8 cellular contexts compared by ENCODE assay signal in genomic region chr2:96866986-96867755, GRCh38. TPM values are rescaled to one million over a fixed set of nuclear protein-coding genes. Genes with fewer than 3 reads are reported as not detected.
DNase-seq lines count a peak whose midpoint lies in the region; ATAC-seq and TF ChIP-seq lines count a peak whose summit lies in the region.

No MANE protein-coding gene starts in this region.

- H3K4me3 ChIP-seq in heart left ventricle = peak overlapping the region in 11 of 12 donors; percentile 79 to 100 (median 99)
- no peak overlapping the region for H3K4me3 ChIP-seq in body of pancreas
- peak overlapping the region; percentile 91 for H3K4me3 ChIP-seq in mesendoderm (ENCODE audit: low read length)
- peak overlapping the region; percentile 61 to 100 for H3K4me3 ChIP-seq in uterus

- peaks cover 0 to 56% (median 49%) of the 10 kb centered on the region in 9 donors for H3K36me3 ChIP-seq in heart left ventricle
- peaks cover 0 to 12% of the 10 kb centered on the region in 2 donors for H3K36me3 ChIP-seq in body of pancreas (replicated peaks in 1 of 2; ENCODE audit: insufficient read depth in 1 of 2, low read depth in 2 of 2)
- peaks cover 27% of the 10 kb centered on the region for H3K36me3 ChIP-seq in mesendoderm (ENCODE audit: control insufficient read depth, insufficient read depth, low read length)
- H3K36me3 ChIP-seq in uterus = no peaks in the 10 kb centered on the region

- TF ChIP-seq POLR2A in heart left ventricle (IDR thresholded peaks at IDR 0.05) (no peak), body of pancreas (IDR thresholded peaks at IDR 0.05) (no peak), uterus (IDR thresholded peaks at IDR 0.05) (no peak)

- H3K9me3 ChIP-seq in heart left ventricle (no peaks in the 10 kb centered on the region), body of pancreas (no peaks in the 10 kb centered on the region), uterus (no peaks in the 10 kb centered on the region)

- 34 to 47% (median 37%) methylated on average over 13 to 22 of the region's 22 CpGs for WGBS in heart left ventricle, 4 donors
- 70 to 76% methylated on average over 16 to 22 of the region's 22 CpGs for WGBS in body of pancreas, 2 donors
- WGBS in mesendoderm (ENCODE audit: extremely low coverage, insufficient coverage, low lambda C conversion rate) = no CpG with 5 or more reads among the region's 22 CpGs

- peak overlapping the region; percentile 99 for H3K9ac ChIP-seq in mesendoderm (ENCODE audit: low read length)

- H3K4ac ChIP-seq in mesendoderm (ENCODE audit: low read depth, low read length) = no peak overlapping the region

- intact Hi-C loops in heart left ventricle (cut with DNase I) (loop anchor here in 1 of 10 donors (5.0 kb wide), 1 partner anchor 245 kb away; the partner anchor contains the start of gene ANKRD36), left cardiac atrium (cut with DNase I) (no loop called here), body of pancreas (cut with DNase I) (no loop called here), uterus (cut with DNase I; ENCODE audit: low total_unique reads) (loop anchor here (10.0 kb wide), 1 partner anchor 102 kb away; the partner anchor contains the start of gene CNNM4)

- no peak overlapping the region for H4K8ac ChIP-seq in mesendoderm (ENCODE audit: low read depth, low read length)

- H3K18ac ChIP-seq in mesendoderm (ENCODE audit: low read length) = no peak overlapping the region

- H2BK5ac ChIP-seq in mesendoderm (ENCODE audit: low read length) = no peak overlapping the region

- H3K27ac ChIP-seq in heart left ventricle (peak overlapping the region; percentile 96 to 100 (median 98)), body of pancreas (peak overlapping the region in 3 of 4 donors; percentile 78 to 95 (median 86)), mesendoderm (ENCODE audit: low read depth, low read length) (no peak overlapping the region), uterus (peak overlapping the region; percentile 94 to 100)

- H2AK5ac ChIP-seq in mesendoderm (ENCODE audit: low read length) = peak overlapping the region; percentile 8

- no peak overlapping the region for H4K5ac ChIP-seq in mesendoderm (ENCODE audit: low read length)

- H3K4me1 ChIP-seq in heart left ventricle = peaks cover 0 to 67% (median 43%) of the 10 kb centered on the region in 12 donors
- H3K4me1 ChIP-seq in body of pancreas = peaks cover 35% of the 10 kb centered on the region
- peaks cover 8% of the 10 kb centered on the region for H3K4me1 ChIP-seq in mesendoderm (ENCODE audit: control insufficient read depth, low read depth, low read length)
- peaks cover 4 to 25% of the 10 kb centered on the region in 2 donors for H3K4me1 ChIP-seq in uterus

- peaks cover 32% of the 10 kb centered on the region for H3K79me2 ChIP-seq in mesendoderm (ENCODE audit: control insufficient read depth, insufficient read depth, low read length)

- peak overlapping the region; percentile 98 for H3K23ac ChIP-seq in mesendoderm (ENCODE audit: low read length)

- peaks cover 0 to 27% (median 0%) of the 10 kb centered on the region in 9 donors for H3K27me3 ChIP-seq in heart left ventricle
- no peaks in the 10 kb centered on the region for H3K27me3 ChIP-seq in body of pancreas
- no peaks in the 10 kb centered on the region for H3K27me3 ChIP-seq in mesendoderm (ENCODE audit: insufficient read depth, low read length, poor library complexity)
- H3K27me3 ChIP-seq in uterus = no peaks in the 10 kb centered on the region

- H2BK15ac ChIP-seq in mesendoderm (replicated peaks; ENCODE audit: low read depth) = no peak overlapping the region

- no peak overlapping the region for H2BK120ac ChIP-seq in mesendoderm (ENCODE audit: low read depth, low read length)

- H3K4me2 ChIP-seq in mesendoderm (ENCODE audit: low read length) = peak overlapping the region; percentile 95

- DNase-seq in heart left ventricle = no peak
- no peak for DNase-seq in left cardiac atrium
- peak in 1 of 4 donors; percentile 16 for DNase-seq in body of pancreas
- DNase-seq in mesendoderm = no peak
- DNase-seq in uterus = no peak
- DNase-seq in RKO (ENCODE audit: low spot score) = no peak

- ATAC-seq in heart left ventricle = no peak
- no peak for ATAC-seq in left cardiac atrium
- ATAC-seq in body of pancreas = no peak
- ATAC-seq in activated CD4-positive, CD25-positive, alpha-beta regulatory T cell treated with anti-CD3 and anti-CD28 coated beads, Interleukin-2, amount 50 U/mL, for 24 hours = no peak
- ATAC-seq in HG02571 (IDR thresholded peaks at IDR 0.05; ENCODE audit: unreplicated experiment) = no peak

- TF ChIP-seq CTCF in heart left ventricle (IDR thresholded peaks at IDR 0.05) (no peak), body of pancreas (IDR thresholded peaks at IDR 0.05) (no peak), uterus (IDR thresholded peaks at IDR 0.05) (no peak)

- H3K56ac ChIP-seq in mesendoderm (ENCODE audit: low read length) = peak overlapping the region; percentile 93

- peaks cover 27% of the 10 kb centered on the region for H3K79me1 ChIP-seq in mesendoderm (ENCODE audit: low read length)

RNA-seq across cellular contexts. Expression of gene SEMA4C, which starts 2.7 kb away (rescaled TPM):
- total RNA-seq in heart left ventricle (10 to 100 TPM; 15.6 to 29.6 (median 22.0) TPM), left cardiac atrium (10 to 100 TPM; 22.1 to 24.8 TPM), body of pancreas (10 to 100 TPM; 11.2 to 13.7 TPM), uterus (100 to 1,000 TPM in 1 of 4 donors, 10 to 100 TPM in 3; 31.8 to 117 (median 61.7) TPM)
- polyA plus RNA-seq in heart left ventricle = 10 to 100 TPM; 11.7 to 17.0 TPM
- polyA plus RNA-seq in mesendoderm (2013, experiment 1 of 2) = 32.1 TPM
- polyA plus RNA-seq in mesendoderm (2013, experiment 2 of 2) = 31.2 TPM

RNA-seq across cellular contexts. Expression of gene ANKRD39, which starts 9.4 kb away (rescaled TPM):
- total RNA-seq in heart left ventricle = 10 to 100 TPM; 13.3 to 18.4 (median 16.8) TPM
- 10 to 100 TPM; 18.3 to 33.4 TPM for polyA plus RNA-seq in heart left ventricle
- total RNA-seq in left cardiac atrium = 10 to 100 TPM; 11.9 to 12.4 TPM
- 10 to 100 TPM in 1 of 2 donors, 1 to 10 TPM in 1; 2.3 to 14.3 TPM for total RNA-seq in body of pancreas
- 14.2 TPM for polyA plus RNA-seq in mesendoderm (2013, experiment 1 of 2)
- polyA plus RNA-seq in mesendoderm (2013, experiment 2 of 2) = 13.8 TPM
- 100 to 1,000 TPM in 1 of 4 donors, 10 to 100 TPM in 2, 1 to 10 TPM in 1; 4.7 to 162 (median 16.9) TPM for total RNA-seq in uterus

RNA-seq across cellular contexts. Expression of gene ANKRD23, which starts 23.4 kb away (rescaled TPM):
- total RNA-seq in heart left ventricle (10 to 100 TPM in 2 of 9 donors, 1 to 10 TPM in 7; 2.3 to 23.6 (median 7.9) TPM), left cardiac atrium (10 to 100 TPM; 18.4 to 24.7 TPM), body of pancreas (10 to 100 TPM in 1 of 2 donors, 1 to 10 TPM in 1; 4.2 to 12.9 TPM), uterus (10 to 100 TPM in 2 of 4 donors, 1 to 10 TPM in 2; 4.4 to 23.2 (median 8.6) TPM)
- polyA plus RNA-seq in heart left ventricle = 10 to 100 TPM in 1 of 2 donors, under 1 TPM in 1; 0.96 to 26.7 TPM
- polyA plus RNA-seq in mesendoderm (2013, experiment 1 of 2) = 0.86 TPM
- polyA plus RNA-seq in mesendoderm (2013, experiment 2 of 2) = 1.7 TPM

RNA-seq across cellular contexts. Expression of gene CNNM3, which starts 51.1 kb away (rescaled TPM):
- total RNA-seq in heart left ventricle (10 to 100 TPM in 6 of 9 donors, 1 to 10 TPM in 3; 6.6 to 17.7 (median 10.6) TPM), left cardiac atrium (10 to 100 TPM in 1 of 2 donors, 1 to 10 TPM in 1; 9.6 to 10.3 TPM), body of pancreas (10 to 100 TPM; 18.2 to 57.7 TPM), uterus (10 to 100 TPM in 2 of 4 donors, 1 to 10 TPM in 2; 1.5 to 21.1 (median 11.2) TPM)
- 1 to 10 TPM; 5.1 to 7.1 TPM for polyA plus RNA-seq in heart left ventricle
- 10.9 TPM for polyA plus RNA-seq in mesendoderm (2013, experiment 1 of 2)
- polyA plus RNA-seq in mesendoderm (2013, experiment 2 of 2) = 10.7 TPM

Comparison
In these comparisons a context has a peak if more than half of its experiments do, and no peak if none do; other contexts are left out.
1. H3K4me3 ChIP-seq: peak in heart left ventricle (11 of 12), mesendoderm (single experiment) and uterus (2 of 2); none in body of pancreas (0 of 2).